ENCODE assay signal across 12 cellular contexts in genomic region chr12:108643941-108644742, GRCh38. TPM values are rescaled to one million over a fixed set of nuclear protein-coding genes. Genes with fewer than 3 reads are reported as not detected.
DNase-seq lines count a peak whose midpoint lies in the region; ATAC-seq, FAIRE-seq and TF ChIP-seq lines count a peak whose summit lies in the region.
"Had no signal": no experiment of that assay in that cellular context is flagged by ENCODE, and none has a peak within 500 bp of the region (broad histone marks: within the 10 kb centered on the region; RNA-seq: fewer than 3 reads in every experiment).

No MANE protein-coding gene starts in this region.

- H3K36me3 ChIP-seq in GM23248 (ENCODE audit: low read depth) (peaks cover 57% of the 10 kb centered on the region), kidney (ENCODE audit: control insufficient read depth in 1 of 2, insufficient read depth in 2 of 2, low read length in 2 of 2) (peaks cover 7% of the 10 kb centered on the region in 2 donors)
- H3K36me3 ChIP-seq: prostate gland had no signal

- H3K4me2 ChIP-seq in GM23248 (ENCODE audit: unreplicated experiment) = peak overlapping the region; percentile 19

- 63 to 67% methylated on average over 17 of the region's 17 CpGs for WGBS in GM23248 (ENCODE audit: low coverage in 1 of 2, low lambda C conversion rate in 2 of 2, missing lambda C conversion rate in 2 of 2), 2 experiments

- ATAC-seq in HG03342 (IDR thresholded peaks at IDR 0.05; ENCODE audit: unreplicated experiment) = no peak

- no peak overlapping the region for H3K4me3 ChIP-seq in GM23248
- peak overlapping the region in 1 of 2 donors; percentile 3 for H3K4me3 ChIP-seq in kidney (ENCODE audit: low read length in 2 of 2)
- no peak overlapping the region for H3K4me3 ChIP-seq in skin epidermis
- H3K4me3 ChIP-seq: prostate gland had no signal

- peaks cover 78% of the 10 kb centered on the region for H3K4me1 ChIP-seq in GM23248 (ENCODE audit: insufficient read depth)
- peaks cover 14 to 19% of the 10 kb centered on the region in 2 donors for H3K4me1 ChIP-seq in kidney (ENCODE audit: control insufficient read depth in 1 of 2, insufficient read depth in 1 of 2, low read depth in 1 of 2, low read length in 2 of 2)
- H3K4me1 ChIP-seq: prostate gland had no signal

- no peak for FAIRE-seq in kidney (lab: Jason Lieb, UNC)
- FAIRE-seq: frontal cortex had no signal

- H3K4me1 Mint-ChIP-seq in activated T-helper 2 cell treated with anti-CD3 and anti-CD28 coated beads, Interferon-gamma antibody, Interleukin-2, Interleukin-4, amounts not matched to agents 10 μg/mL and 5 μg/mL and 100 μg/mL, durations not matched to agents 14 hours and 24 hours and 36 hours (ENCODE audit: low read depth) = peaks cover 45% of the 10 kb centered on the region

- H3K9me2 ChIP-seq in GM23248 (ENCODE audit: insufficient read depth) = no peaks in the 10 kb centered on the region

- intact Hi-C loops in kidney (cut with DNase I) = no loop called here
- intact Hi-C loops in activated T-helper 2 cell treated with anti-CD3 and anti-CD28 coated beads, Interferon-gamma antibody, Interleukin-2, Interleukin-4, amounts not matched to agents 10 μg/mL and 5 μg/mL and 100 μg/mL, durations not matched to agents 14 hours and 24 hours and 36 hours (cut with micrococcal nuclease) = no loop called here

- peaks cover 84% of the 10 kb centered on the region for H3F3A ChIP-seq in GM23248 (ENCODE audit: insufficient read depth)

- DNase-seq in GM23248 (peak; percentile 65), astrocyte of the hippocampus (ENCODE audit: low read depth, low spot score) (peak; percentile 86), kidney (peak; percentile 87), NCI-H526 (lab: John Stamatoyannopoulos, UW) (no peak), epidermal melanocyte (ENCODE audit: insufficient read length, low spot score) (no peak)
- DNase-seq in activated T-helper 2 cell treated with anti-CD3 and anti-CD28 coated beads, Interferon-gamma antibody, Interleukin-2, Interleukin-4, amounts not matched to agents 10 μg/mL and 5 μg/mL and 100 μg/mL, durations not matched to agents 14 hours and 24 hours and 36 hours (ENCODE audit: low spot score) = no peak

- H3K27ac Mint-ChIP-seq in activated T-helper 2 cell treated with anti-CD3 and anti-CD28 coated beads, Interferon-gamma antibody, Interleukin-2, Interleukin-4, amounts not matched to agents 10 μg/mL and 5 μg/mL and 100 μg/mL, durations not matched to agents 14 hours and 24 hours and 36 hours = no peak overlapping the region
- H3K27ac Mint-ChIP-seq: stimulated activated naive CD8-positive, alpha-beta T cell treated with anti-CD3 and anti-CD28 coated beads, Interleukin-15, Interleukin-2, amounts not matched to agents 100 ng/mL and 50 ng/mL, for 24 hours had no signal

- H3K36me3 Mint-ChIP-seq in activated T-helper 2 cell treated with anti-CD3 and anti-CD28 coated beads, Interferon-gamma antibody, Interleukin-2, Interleukin-4, amounts not matched to agents 10 μg/mL and 5 μg/mL and 100 μg/mL, durations not matched to agents 14 hours and 24 hours and 36 hours (ENCODE audit: low read depth) = peaks cover 34% of the 10 kb centered on the region

- H3K27ac ChIP-seq in GM23248 = no peak overlapping the region
- peak overlapping the region; percentile 33 to 63 for H3K27ac ChIP-seq in kidney (ENCODE audit: low read depth in 2 of 2, low read length in 2 of 2)
- H3K27ac ChIP-seq in skin epidermis = peak overlapping the region in 14 of 21 experiments; percentile 0 to 68 (median 21)
- H3K27ac ChIP-seq: prostate gland, VCaP had no signal

- in situ Hi-C loops in GM23248 (cut with MboI) = no loop called here

- H3K79me2 ChIP-seq in GM23248 (ENCODE audit: insufficient read depth) = peaks cover 53% of the 10 kb centered on the region

- TF ChIP-seq CTCF in kidney (IDR thresholded peaks at IDR 0.05; ENCODE audit: borderline replicate concordance, extremely low read depth, insufficient read depth) = no peak

- no peak overlapping the region for H2AFZ ChIP-seq in GM23248

- no peak overlapping the region for H3K4me3 Mint-ChIP-seq in activated T-helper 2 cell treated with anti-CD3 and anti-CD28 coated beads, Interferon-gamma antibody, Interleukin-2, Interleukin-4, amounts not matched to agents 10 μg/mL and 5 μg/mL and 100 μg/mL, durations not matched to agents 14 hours and 24 hours and 36 hours (ENCODE audit: low read depth)
- H3K4me3 Mint-ChIP-seq: stimulated activated naive CD8-positive, alpha-beta T cell treated with anti-CD3 and anti-CD28 coated beads, Interleukin-15, Interleukin-2, amounts not matched to agents 100 ng/mL and 50 ng/mL, for 24 hours had no signal

- H3K27me3 ChIP-seq in GM23248 (replicated peaks; ENCODE audit: insufficient read depth) = no peaks in the 10 kb centered on the region

- H4K20me1 ChIP-seq in GM23248 (ENCODE audit: insufficient read depth) = no peaks in the 10 kb centered on the region

- H3K9me3 ChIP-seq in GM23248 (ENCODE audit: low read depth) = no peaks in the 10 kb centered on the region
- no peaks in the 10 kb centered on the region for H3K9me3 ChIP-seq in kidney (ENCODE audit: control insufficient read depth in 1 of 2, low read length in 2 of 2)
- H3K9me3 ChIP-seq: prostate gland had no signal

- H3K9ac ChIP-seq in GM23248 (no peak overlapping the region), kidney (ENCODE audit: low read length in 2 of 2) (no peak overlapping the region)

- H3K27me3 Mint-ChIP-seq in activated T-helper 2 cell treated with anti-CD3 and anti-CD28 coated beads, Interferon-gamma antibody, Interleukin-2, Interleukin-4, amounts not matched to agents 10 μg/mL and 5 μg/mL and 100 μg/mL, durations not matched to agents 14 hours and 24 hours and 36 hours (ENCODE audit: low read depth) = no peaks in the 10 kb centered on the region
- H3K27me3 Mint-ChIP-seq: stimulated activated naive CD8-positive, alpha-beta T cell treated with anti-CD3 and anti-CD28 coated beads, Interleukin-15, Interleukin-2, amounts not matched to agents 100 ng/mL and 50 ng/mL, for 24 hours had no signal

- no peaks in the 10 kb centered on the region for H3K9me3 Mint-ChIP-seq in activated T-helper 2 cell treated with anti-CD3 and anti-CD28 coated beads, Interferon-gamma antibody, Interleukin-2, Interleukin-4, amounts not matched to agents 10 μg/mL and 5 μg/mL and 100 μg/mL, durations not matched to agents 14 hours and 24 hours and 36 hours
- H3K9me3 Mint-ChIP-seq: stimulated activated naive CD8-positive, alpha-beta T cell treated with anti-CD3 and anti-CD28 coated beads, Interleukin-15, Interleukin-2, amounts not matched to agents 100 ng/mL and 50 ng/mL, for 24 hours had no signal

RNA-seq across cellular contexts. Expression of gene SELPLG, which starts 10.4 kb away (rescaled TPM):
- total RNA-seq in GM23248 (2014; rRNA removed; shearing (Covaris generic)) = 4.4 and 6.1 TPM in 2 replicates
- 6.2 and 6.7 TPM in 2 replicates for polyA plus RNA-seq in GM23248 (2016; fragmentation: Nextera tagmentation; extraction: Ambion mirVana)
- total RNA-seq in kidney = 14.3 TPM
- polyA plus RNA-seq in kidney (ENCODE audit: insufficient read depth, low read depth, low replicate concordance) = 3.7 TPM
- 52.1 and 55.6 TPM in 2 replicates for total RNA-seq in activated T-helper 2 cell treated with anti-CD3 and anti-CD28 coated beads, Interferon-gamma antibody, Interleukin-2, Interleukin-4, amounts not matched to agents 10 μg/mL and 5 μg/mL and 100 μg/mL, durations not matched to agents 14 hours and 24 hours and 36 hours

RNA-seq across cellular contexts. Expression of gene TMEM119, which starts 46.3 kb away (rescaled TPM):
- 58.6 and 93.2 TPM in 2 replicates for total RNA-seq in GM23248 (2014; rRNA removed; shearing (Covaris generic))
- 55.5 and 58.1 TPM in 2 replicates for polyA plus RNA-seq in GM23248 (2016; fragmentation: Nextera tagmentation; extraction: Ambion mirVana)
- total RNA-seq in kidney = 15.8 TPM
- polyA plus RNA-seq in kidney (ENCODE audit: insufficient read depth, low read depth, low replicate concordance) = 4.1 TPM
- not detected in 2 replicates for total RNA-seq in activated T-helper 2 cell treated with anti-CD3 and anti-CD28 coated beads, Interferon-gamma antibody, Interleukin-2, Interleukin-4, amounts not matched to agents 10 μg/mL and 5 μg/mL and 100 μg/mL, durations not matched to agents 14 hours and 24 hours and 36 hours

Comparison
In these comparisons a context has a peak if more than half of its experiments do, and no peak if none do; other contexts are left out.
1. DNase-seq: peak in GM23248 (single experiment), astrocyte of the hippocampus (single experiment) and kidney (single experiment); none in activated T-helper 2 cell treated with anti-CD3 and anti-CD28 coated beads, Interferon-gamma antibody, Interleukin-2, Interleukin-4, amounts not matched to agents 10 μg/mL and 5 μg/mL and 100 μg/mL, durations not matched to agents 14 hours and 24 hours and 36 hours (single experiment), NCI-H526 (0 of 2) and epidermal melanocyte (single experiment).
2. RNA of gene TMEM119, which starts 46.3 kb away (total RNA-seq): 58.6 to 93.2 TPM in GM23248 and 15.8 TPM in kidney (single experiment); not detected in activated T-helper 2 cell treated with anti-CD3 and anti-CD28 coated beads, Interferon-gamma antibody, Interleukin-2, Interleukin-4, amounts not matched to agents 10 μg/mL and 5 μg/mL and 100 μg/mL, durations not matched to agents 14 hours and 24 hours and 36 hours; every median in the first group is over 10 times any median in the second.